ENCODE assay signal across 9 cellular contexts in genomic region chr11:132125855-132126841, GRCh38.
DNase-seq lines count a peak whose midpoint lies in the region; ATAC-seq, FAIRE-seq and TF ChIP-seq lines count a peak whose summit lies in the region.
"Had no signal": no experiment of that assay in that cellular context is flagged by ENCODE, and none has a peak within 500 bp of the region (broad histone marks: within the 10 kb centered on the region; RNA-seq: fewer than 3 reads in every experiment).

No MANE protein-coding gene starts in this region.

- TF ChIP-seq CTCF in GM12864 (IDR thresholded peaks at IDR 0.05; ENCODE audit: low read depth, low read length, missing control alignments): no peak
- TF ChIP-seq CTCF in bronchial epithelial cell (IDR thresholded peaks at IDR 0.05; ENCODE audit: insufficient read depth, low read length, severe bottlenecking): no peak

- no peaks in the 10 kb centered on the region for H3K36me3 ChIP-seq in bronchial epithelial cell (ENCODE audit: control insufficient read depth, insufficient read depth, low read length)

- CTCF ChIA-PET in HEK293T (lab: Yijun Ruan, JAX): interaction anchor here (1.0 to 1.5 kb wide), 2 partner anchors 11 to 259 kb away, joined by 3 to 5 read pairs; no protein-coding TSS in a partner anchor

- H3K27me3 ChIP-seq in bronchial epithelial cell (ENCODE audit: control insufficient read depth, insufficient read depth, low read length): no peaks in the 10 kb centered on the region

- DNase-seq in GM12864 (ENCODE audit: low read depth) (no peak), NAMALWA (ENCODE audit: low spot score) (peak; percentile 14), bronchial epithelial cell (ENCODE audit: low read depth) (no peak), left lobe of liver (ENCODE audit: low spot score) (no peak), HEK293T (ENCODE audit: extremely low spot score) (no peak), GOT3 (lab: John Stamatoyannopoulos, UW) (no peak), SIG-M5 (lab: John Stamatoyannopoulos, UW) (no peak)

- POLR2A ChIA-PET in HEK293T (lab: Yijun Ruan, JAX): no interaction called here

- ATAC-seq in left lobe of liver: peak; percentile 27
- ATAC-seq in HG03196 (IDR thresholded peaks at IDR 0.05; ENCODE audit: unreplicated experiment): no peak

- H3K4me3 ChIP-seq in GM12864 (ENCODE audit: low read depth, low read length): peak overlapping the region; percentile 36
- peak overlapping the region; percentile 0 for H3K4me3 ChIP-seq in bronchial epithelial cell (ENCODE audit: low read depth, low read length)

- no peak for FAIRE-seq in bronchial epithelial cell (lab: Jason Lieb, UNC)
- FAIRE-seq: colon had no signal

TF ChIP-seq in HEK293T, 16 proteins besides CTCF, POLR2A, EP300 and RAD21:
- TF ChIP-seq FOXM1 (IDR thresholded peaks at IDR 0.05; ENCODE audit: borderline replicate concordance): no peak
- TF ChIP-seq ZNF384 (IDR thresholded peaks at IDR 0.05): no peak
- TF ChIP-seq TARDBP (IDR thresholded peaks at IDR 0.05): no peak
- TF ChIP-seq CTBP1 (IDR thresholded peaks at IDR 0.05; ENCODE audit: borderline replicate concordance): no peak
- TF ChIP-seq PKNOX1 (IDR thresholded peaks at IDR 0.05): no peak
- no peak for TF ChIP-seq FOXK2 (IDR thresholded peaks at IDR 0.05)
- TF ChIP-seq SUZ12 (IDR thresholded peaks at IDR 0.05): no peak
- no peak for TF ChIP-seq ARNT (IDR thresholded peaks at IDR 0.05)
- no peak for TF ChIP-seq FOXA1 (IDR thresholded peaks at IDR 0.05)
- no peak for TF ChIP-seq LEF1 (IDR thresholded peaks at IDR 0.05; ENCODE audit: borderline replicate concordance)
- no peak for TF ChIP-seq BHLHE40 (IDR thresholded peaks at IDR 0.05; ENCODE audit: borderline replicate concordance)
- TF ChIP-seq SP1 (IDR thresholded peaks at IDR 0.05): no peak
- no peak for TF ChIP-seq HDGF (IDR thresholded peaks at IDR 0.05; ENCODE audit: borderline replicate concordance)
- no peak for TF ChIP-seq L3MBTL2 (conservative IDR thresholded peaks at IDR 0.05)
- no peak for TF ChIP-seq NFRKB (IDR thresholded peaks at IDR 0.05)
- no peak for TF ChIP-seq ELF4 (IDR thresholded peaks at IDR 0.05)
